In the genomic region with DNA sequence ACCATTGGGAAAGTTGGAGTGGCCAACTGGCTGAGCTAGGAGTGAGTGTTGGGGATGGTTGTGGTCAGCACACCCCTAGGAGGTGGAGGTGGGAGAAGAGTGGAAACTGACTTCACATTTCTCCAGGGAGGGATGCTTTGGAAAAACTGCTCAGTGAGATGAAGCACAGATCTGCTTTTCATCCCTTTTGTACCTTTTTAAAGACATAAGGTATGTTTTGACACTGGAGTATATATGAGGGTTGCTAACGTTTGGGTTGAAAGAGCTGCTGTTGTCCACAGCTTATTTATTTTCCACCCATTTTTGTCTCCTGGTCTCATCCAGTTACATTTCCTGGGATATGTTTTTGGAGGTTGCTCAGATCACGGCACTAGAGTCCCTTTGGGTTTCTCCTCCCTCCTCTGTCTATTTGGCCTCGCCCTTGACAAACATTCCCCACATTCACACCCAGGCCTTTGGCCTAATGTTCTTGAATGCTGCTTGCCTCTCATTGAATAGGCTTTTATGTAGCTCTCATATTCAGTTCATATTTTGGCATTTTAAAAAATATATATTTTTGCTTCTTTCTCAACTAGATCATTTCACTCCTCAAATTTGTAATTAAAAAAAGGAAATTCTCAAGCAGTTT, we compare ENCODE assay signal across 12 cellular contexts. TPM values are rescaled to one million over a fixed set of nuclear protein-coding genes. Genes with fewer than 3 reads are reported as not detected.
DNase-seq lines count a peak whose midpoint lies in the region; ATAC-seq and TF ChIP-seq lines count a peak whose summit lies in the region.
"Had no signal": no experiment of that assay in that cellular context is flagged by ENCODE, and none has a peak within 500 bp of the region (broad histone marks: within the 10 kb centered on the region; RNA-seq: fewer than 3 reads in every experiment).

No MANE protein-coding gene starts in this region.

- BruUV-seq in OCI-LY7 (replicated peaks; lab: Mats Ljungman, UMichigan), result no TSS peak

- no peak for TF ChIP-seq CTCF in OCI-LY7 (conservative IDR thresholded peaks at IDR 0.05; ENCODE audit: low read length)
- no peak for TF ChIP-seq CTCF in esophagus squamous epithelium (IDR thresholded peaks at IDR 0.05)
- TF ChIP-seq CTCF in osteoblast (IDR thresholded peaks at IDR 0.05; ENCODE audit: extremely low read depth, low read depth, low read length), result no peak
- TF ChIP-seq CTCF in coronary artery (IDR thresholded peaks at IDR 0.05), result no peak

- H3K4me2 ChIP-seq in OCI-LY7 (ENCODE audit: low read length) (peak overlapping the region; percentile 41), osteoblast (ENCODE audit: insufficient read depth, low read length) (no peak overlapping the region)

- peaks cover 96% of the 10 kb centered on the region for H3K79me2 ChIP-seq in OCI-LY7 (ENCODE audit: insufficient read depth, low read depth, low read length)
- H3K79me2 ChIP-seq in osteoblast (ENCODE audit: insufficient read depth, low read length), result peaks cover 90% of the 10 kb centered on the region

- H3K36me3 ChIP-seq in OCI-LY7 (ENCODE audit: insufficient read depth, low read length) (peaks cover 93% of the 10 kb centered on the region), esophagus squamous epithelium (peaks cover 0 to 11% (median 0%) of the 10 kb centered on the region in 3 donors), osteoblast (ENCODE audit: insufficient read depth, low read length) (peaks cover 12% of the 10 kb centered on the region)

- peaks cover 88% of the 10 kb centered on the region for H3K4me1 ChIP-seq in OCI-LY7 (ENCODE audit: insufficient read depth, low read length, poor library complexity, severe bottlenecking)
- H3K4me1 ChIP-seq in esophagus squamous epithelium, result peaks cover 38 to 100% (median 72%) of the 10 kb centered on the region in 3 donors
- peaks cover 5% of the 10 kb centered on the region for H3K4me1 ChIP-seq in osteoblast (ENCODE audit: insufficient read depth, low read length)

- peak; percentile 21 for DNase-seq in COLO668 (lab: John Stamatoyannopoulos, UW; ENCODE audit: unreplicated experiment)
- DNase-seq in OCI-LY7 (ENCODE audit: low spot score), result no peak
- DNase-seq in esophagus squamous epithelium (lab: John Stamatoyannopoulos, UW), result no peak
- DNase-seq in osteoblast (ENCODE audit: insufficient read length, low spot score, missing footprints), result peak; percentile 58
- no peak for DNase-seq in coronary artery (ENCODE audit: low spot score)
- no peak for DNase-seq in iPS-NIHi11 (ENCODE audit: low spot score)
- DNase-seq in activated gamma-delta T cell treated with Interleukin-2 at 50 U/mL for 16 hours, result no peak
- DNase-seq: activated CD4-positive, alpha-beta T cell treated with anti-CD3 and anti-CD28 coated beads for 36 hours; CD4-positive, alpha-beta memory T cell; NCI-H2171 treated with DMSO at 0.1 percent for 48 hours; SHP77 had no signal

- H3K9me2 ChIP-seq in OCI-LY7 (ENCODE audit: insufficient read depth, low read length), result no peaks in the 10 kb centered on the region

- H3K27me3 ChIP-seq in esophagus squamous epithelium (no peaks in the 10 kb centered on the region), osteoblast (ENCODE audit: insufficient read depth, low read length) (no peaks in the 10 kb centered on the region)

- H2AFZ ChIP-seq in OCI-LY7 (ENCODE audit: low read length) (no peak overlapping the region), osteoblast (ENCODE audit: low read length) (no peak overlapping the region)

- 24 to 36% methylated on average over 3 of the region's 3 CpGs for WGBS in esophagus squamous epithelium, 2 donors

- POLR2A ChIA-PET in OCI-LY7 (lab: Charles Lee), result interaction anchor here (0.7 to 2.3 kb wide), 3 partner anchors 10 to 72 kb away, joined by 4 to 8 read pairs (median 6); no protein-coding TSS in a partner anchor

- no peak overlapping the region for H3K4me3 ChIP-seq in OCI-LY7 (ENCODE audit: low read depth, low read length, poor library complexity, severe bottlenecking)
- no peak overlapping the region for H3K4me3 ChIP-seq in esophagus squamous epithelium
- H3K4me3 ChIP-seq in osteoblast (ENCODE audit: insufficient read depth, low read length), result no peak overlapping the region
- no peak overlapping the region for H3K4me3 ChIP-seq in coronary artery

- H4K20me1 ChIP-seq in OCI-LY7 (ENCODE audit: insufficient read depth, low read length) (peaks cover 43% of the 10 kb centered on the region), osteoblast (ENCODE audit: insufficient read depth, low read length) (peaks cover 46% of the 10 kb centered on the region)

- intact Hi-C loops in OCI-LY7 (cut with micrococcal nuclease; ENCODE audit: unreplicated experiment), result no loop called here
- intact Hi-C loops in esophagus squamous epithelium (cut with DNase I), result no loop called here

- H3K27ac ChIP-seq in OCI-LY7 (ENCODE audit: low read depth, low read length, poor library complexity, severe bottlenecking) (peak overlapping the region; percentile 31), esophagus squamous epithelium (peak overlapping the region; percentile 80 to 99 (median 90)), osteoblast (ENCODE audit: low read depth, low read length) (no peak overlapping the region), coronary artery (peak overlapping the region in 1 of 2 donors; percentile 59)

- H3K9me3 ChIP-seq in OCI-LY7 (ENCODE audit: low read length), result no peaks in the 10 kb centered on the region
- H3K9me3 ChIP-seq in esophagus squamous epithelium, result no peaks in the 10 kb centered on the region
- H3K9me3 ChIP-seq in osteoblast (ENCODE audit: low read depth, low read length), result no peaks in the 10 kb centered on the region

- CTCF ChIA-PET in OCI-LY7 (lab: Charles Lee; ENCODE audit: unreplicated experiment), result no interaction called here

- TF ChIP-seq POLR2A in esophagus squamous epithelium (IDR thresholded peaks at IDR 0.05), result no peak

- no peak for ATAC-seq in GM18502 (IDR thresholded peaks at IDR 0.05; ENCODE audit: poor library complexity, unreplicated experiment)
- ATAC-seq: activated CD4-positive, alpha-beta T cell treated with anti-CD3 and anti-CD28 coated beads for 36 hours had no signal

RNA-seq across cellular contexts. Expression of gene SREBF2, which starts 8.3 kb away (rescaled TPM):
- total RNA-seq in OCI-LY7 (2014; rRNA removed; shearing (Covaris generic)), result 132 and 167 TPM in 2 replicates
- total RNA-seq in OCI-LY7 (2022) (312 and 330 TPM in 2 replicates), esophagus squamous epithelium (100 to 1,000 TPM in 2 of 4 donors, 10 to 100 TPM in 2; 72.8 to 138 (median 98.6) TPM), osteoblast (71.6 and 80.3 TPM in 2 replicates)

RNA-seq across cellular contexts. Expression of gene CCDC134, which starts 40.7 kb away (rescaled TPM):
- 21.7 and 23.8 TPM in 2 replicates for total RNA-seq in OCI-LY7 (2014; rRNA removed; shearing (Covaris generic))
- 17.3 and 17.4 TPM in 2 replicates for total RNA-seq in OCI-LY7 (2022)
- 1 to 10 TPM; 5.1 to 9.0 (median 7.2) TPM for total RNA-seq in esophagus squamous epithelium
- total RNA-seq in osteoblast, result 8.3 and 11.8 TPM in 2 replicates

Comparison
In these comparisons a context has a peak if more than half of its experiments do, and no peak if none do; other contexts are left out.
1. DNase-seq: peak in COLO668 (single experiment) and osteoblast (single experiment); none in OCI-LY7 (single experiment), esophagus squamous epithelium (single experiment), coronary artery (single experiment), iPS-NIHi11 (single experiment) and activated gamma-delta T cell treated with Interleukin-2 at 50 U/mL for 16 hours (single experiment).